22 cellular contexts compared by ENCODE assay signal in genomic region chrX:2673611-2674010, GRCh38.
"Had no signal": no experiment of that assay in that cellular context is flagged by ENCODE, and none has a peak within 500 bp of the region (broad histone marks: within the 10 kb centered on the region; RNA-seq: fewer than 3 reads in every experiment).

No MANE protein-coding gene starts in this region.

- H3K36me3 Mint-ChIP-seq: natural killer cell, type B pancreatic cell had no signal

- H3K4me2 ChIP-seq: smooth muscle cell had no signal

- H3K4me3 ChIP-seq: esophagus squamous epithelium, lower lobe of right lung, right lobe of liver, smooth muscle cell, stomach, testis, tibial artery had no signal

- H3K9me3 ChIP-seq: esophagus squamous epithelium, lower lobe of right lung, right lobe of liver, stomach, testis, tibial artery had no signal

- H3K27ac Mint-ChIP-seq: effector memory CD8-positive, alpha-beta T cell; natural killer cell; type B pancreatic cell had no signal

- ATAC-seq: effector memory CD8-positive, alpha-beta T cell; left ventricle myocardium superior; lower lobe of right lung; natural killer cell; right lobe of liver had no signal

- H3K9me3 Mint-ChIP-seq: effector memory CD8-positive, alpha-beta T cell; natural killer cell had no signal

- H3K4me1 Mint-ChIP-seq: natural killer cell, neural crest cell had no signal

- H3K27me3 Mint-ChIP-seq: effector memory CD8-positive, alpha-beta T cell; type B pancreatic cell had no signal

- H3K4me1 ChIP-seq: lower lobe of right lung, right lobe of liver, testis had no signal

- H3K36me3 ChIP-seq: esophagus squamous epithelium, lower lobe of right lung, right lobe of liver, stomach, tibial artery had no signal

- H3K27me3 ChIP-seq: esophagus squamous epithelium, right lobe of liver, stomach, testis, tibial artery had no signal

- DNase-seq: cortex of kidney; effector memory CD8-positive, alpha-beta T cell; erythroblast; esophagus squamous epithelium; foreskin melanocyte; head of caudate nucleus; left ventricle myocardium superior; lower lobe of right lung; natural killer cell; retina; right lobe of liver; stimulated activated CD4-positive, alpha-beta T cell treated with anti-CD3 and anti-CD28 coated beads, Interleukin-12 subunit alpha, Interleukin-12 subunit beta, amount 100 ng/mL, for 4 hours; stimulated activated CD4-positive, alpha-beta T cell treated with anti-CD3 and anti-CD28 coated beads, Interleukin-1b, Interleukin-23, amount 100 ng/mL, for 48 hours; stimulated activated CD4-positive, alpha-beta T cell treated with anti-CD3 and anti-CD28 coated beads, Interleukin-4, amount 100 ng/mL, for 1 hour; stimulated activated CD8-positive, alpha-beta memory T cell treated with anti-CD3 and anti-CD28 coated beads, Interleukin-4, amount 100 ng/mL, for 48 hours; stimulated activated naive CD4-positive, alpha-beta T cell treated with Interleukin-2 at 50 U/mL for 16 hours; stomach; testis; tibial artery had no signal

- H3K27ac ChIP-seq: esophagus squamous epithelium, lower lobe of right lung, right lobe of liver, stomach, testis, tibial artery had no signal

- H3K4me3 Mint-ChIP-seq: effector memory CD8-positive, alpha-beta T cell; natural killer cell; neural crest cell; type B pancreatic cell had no signal
